1 cellular context compared by ENCODE assay signal in genomic region chr11:61683961-61684869, GRCh38.
TF ChIP-seq lines count a peak whose summit lies in the region.

No MANE protein-coding gene starts in this region.

TF ChIP-seq in IMR-90, 13 proteins besides CTCF, POLR2A, EP300 and RAD21 (continued from another document):
- TF ChIP-seq FOS (IDR thresholded peaks at IDR 0.05; ENCODE audit: low read depth, low read length): no peak
- TF ChIP-seq NFE2L2 (IDR thresholded peaks at IDR 0.05; ENCODE audit: low read depth, low read length): no peak
- TF ChIP-seq CHD1 (IDR thresholded peaks at IDR 0.05; ENCODE audit: low read depth, low read length): no peak
- no peak for TF ChIP-seq MAZ (IDR thresholded peaks at IDR 0.05; ENCODE audit: borderline replicate concordance, low read depth, low read length)
- TF ChIP-seq ELK1 (IDR thresholded peaks at IDR 0.05; ENCODE audit: borderline replicate concordance, low read depth, low read length): no peak
- no peak for TF ChIP-seq SMC3 (IDR thresholded peaks at IDR 0.05; ENCODE audit: low read depth, low read length)
- no peak for TF ChIP-seq RCOR1 (IDR thresholded peaks at IDR 0.05; ENCODE audit: insufficient replicate concordance, low read length)
- TF ChIP-seq MXI1 (IDR thresholded peaks at IDR 0.05; ENCODE audit: borderline replicate concordance, low read depth, low read length): no peak
